1 cellular context compared by ENCODE assay signal in the genomic region with DNA sequence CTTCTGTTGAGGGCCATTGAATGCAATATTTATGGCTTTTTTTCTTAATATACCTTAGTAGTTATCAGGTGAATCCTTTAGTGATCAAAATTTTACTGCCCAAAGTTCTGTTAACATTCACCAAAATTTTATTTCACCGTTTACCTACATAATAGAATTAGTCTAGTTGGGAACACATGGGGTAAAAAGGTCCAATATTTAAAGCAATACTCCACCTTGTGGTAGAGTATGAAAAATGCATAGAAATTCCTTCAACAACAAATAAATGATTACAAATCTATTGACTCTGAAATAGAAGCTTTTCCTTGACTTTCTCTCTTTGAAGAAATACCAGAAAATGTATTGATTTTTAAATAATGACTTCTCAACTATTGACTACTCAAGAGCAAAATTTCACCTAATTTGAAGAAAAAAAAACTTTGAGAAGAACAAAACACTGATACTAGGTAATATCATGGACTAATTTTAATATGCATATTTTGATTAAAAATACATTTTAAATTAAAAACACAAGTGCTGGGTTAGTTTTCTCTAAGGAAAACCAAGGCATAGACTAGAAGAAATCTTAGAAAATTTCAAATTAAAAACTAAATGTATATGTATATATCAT.
TF ChIP-seq lines count a peak whose summit lies in the region.

No MANE protein-coding gene starts in this region.

TF ChIP-seq in WTC11, 78 proteins besides CTCF, POLR2A, EP300 and RAD21 (continued from another document):
- TF ChIP-seq, protein P1, sequence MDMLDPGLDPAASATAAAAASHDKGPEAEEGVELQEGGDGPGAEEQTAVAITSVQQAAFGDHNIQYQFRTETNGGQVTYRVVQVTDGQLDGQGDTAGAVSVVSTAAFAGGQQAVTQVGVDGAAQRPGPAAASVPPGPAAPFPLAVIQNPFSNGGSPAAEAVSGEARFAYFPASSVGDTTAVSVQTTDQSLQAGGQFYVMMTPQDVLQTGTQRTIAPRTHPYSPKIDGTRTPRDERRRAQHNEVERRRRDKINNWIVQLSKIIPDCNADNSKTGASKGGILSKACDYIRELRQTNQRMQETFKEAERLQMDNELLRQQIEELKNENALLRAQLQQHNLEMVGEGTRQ (CRISPR knock-in tag; IDR thresholded peaks at IDR 0.05): no peak
- TF ChIP-seq MLX (CRISPR knock-in tag; IDR thresholded peaks at IDR 0.05): no peak
- TF ChIP-seq MXD4 (CRISPR knock-in tag; IDR thresholded peaks at IDR 0.05; ENCODE audit: borderline replicate concordance): no peak
- no peak for TF ChIP-seq IRF2 (CRISPR knock-in tag; IDR thresholded peaks at IDR 0.05; ENCODE audit: borderline replicate concordance, low read depth)
- TF ChIP-seq TEAD1 (CRISPR knock-in tag; IDR thresholded peaks at IDR 0.05): no peak
- no peak for TF ChIP-seq CBFB (CRISPR knock-in tag; IDR thresholded peaks at IDR 0.05; ENCODE audit: low read depth)
- TF ChIP-seq ELF4 (CRISPR knock-in tag; IDR thresholded peaks at IDR 0.05; ENCODE audit: low read depth): no peak
- TF ChIP-seq, protein P2, sequence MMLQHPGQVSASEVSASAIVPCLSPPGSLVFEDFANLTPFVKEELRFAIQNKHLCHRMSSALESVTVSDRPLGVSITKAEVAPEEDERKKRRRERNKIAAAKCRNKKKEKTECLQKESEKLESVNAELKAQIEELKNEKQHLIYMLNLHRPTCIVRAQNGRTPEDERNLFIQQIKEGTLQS (CRISPR knock-in tag; conservative IDR thresholded peaks at IDR 0.05): no peak
